22 cellular contexts compared by ENCODE assay signal in genomic region chr16:790086-790485, GRCh38. TPM values are rescaled to one million over a fixed set of nuclear protein-coding genes. Genes with fewer than 3 reads are reported as not detected.
DNase-seq lines count a peak whose midpoint lies in the region; ATAC-seq lines count a peak whose summit lies in the region.
"Had no signal": no experiment of that assay in that cellular context is flagged by ENCODE, and none has a peak within 500 bp of the region (broad histone marks: within the 10 kb centered on the region; RNA-seq: fewer than 3 reads in every experiment).

No MANE protein-coding gene starts in this region.

- H3K27ac Mint-ChIP-seq in activated naive CD4-positive, alpha-beta T cell treated with anti-CD3 and anti-CD28 coated beads for 36 hours: no peak overlapping the region
- H3K27ac Mint-ChIP-seq in activated naive CD4-positive, alpha-beta T cell treated with anti-CD3 and anti-CD28 coated beads, Interleukin-2, amount 50 U/mL, for 72 hours: peak overlapping the region in 1 of 2 donors; percentile 38
- peak overlapping the region; percentile 25 for H3K27ac Mint-ChIP-seq in central memory CD8-positive, alpha-beta T cell (ENCODE audit: low read depth)
- H3K27ac Mint-ChIP-seq in stimulated activated memory B cell treated with anti-CD40 and anti-IgM and Interleukin-4, amounts not matched to agents 10 μg/mL and 1 μg/mL and 100 μg/mL, for 72 hours: no peak overlapping the region

- H3K4me1 Mint-ChIP-seq in activated naive CD4-positive, alpha-beta T cell treated with anti-CD3 and anti-CD28 coated beads for 36 hours (ENCODE audit: low read depth): peaks cover 13% of the 10 kb centered on the region
- peaks cover 18% of the 10 kb centered on the region for H3K4me1 Mint-ChIP-seq in central memory CD8-positive, alpha-beta T cell
- H3K4me1 Mint-ChIP-seq in stimulated activated memory B cell treated with anti-CD40 and anti-IgM and Interleukin-4, amounts not matched to agents 10 μg/mL and 1 μg/mL and 100 μg/mL, for 72 hours: peaks cover 38% of the 10 kb centered on the region

- no peak for ATAC-seq in activated naive CD4-positive, alpha-beta T cell treated with anti-CD3 and anti-CD28 coated beads, Interleukin-2, amount 50 U/mL, for 72 hours
- ATAC-seq in central memory CD8-positive, alpha-beta T cell (replicated peaks; ENCODE audit: extremely low read depth, poor library complexity, severe bottlenecking): no peak
- ATAC-seq in stimulated activated memory B cell treated with anti-CD40 and anti-IgM and Interleukin-4, amounts not matched to agents 10 μg/mL and 1 μg/mL and 100 μg/mL, for 72 hours: no peak
- ATAC-seq in GM18498 (IDR thresholded peaks at IDR 0.05; ENCODE audit: unreplicated experiment) (no peak), HG03159 (IDR thresholded peaks at IDR 0.05; ENCODE audit: unreplicated experiment) (no peak)
- ATAC-seq: right lobe of liver had no signal

- no peaks in the 10 kb centered on the region for H3K27me3 Mint-ChIP-seq in activated naive CD4-positive, alpha-beta T cell treated with anti-CD3 and anti-CD28 coated beads for 36 hours (ENCODE audit: low read depth)
- no peaks in the 10 kb centered on the region for H3K27me3 Mint-ChIP-seq in central memory CD8-positive, alpha-beta T cell
- H3K27me3 Mint-ChIP-seq in stimulated activated memory B cell treated with anti-CD40 and anti-IgM and Interleukin-4, amounts not matched to agents 10 μg/mL and 1 μg/mL and 100 μg/mL, for 72 hours: no peaks in the 10 kb centered on the region

- H3K9me3 ChIP-seq in NT2/D1 (ENCODE audit: insufficient read depth, low read length): no peaks in the 10 kb centered on the region
- H3K9me3 ChIP-seq: left ventricle myocardium inferior, right lobe of liver, upper lobe of left lung had no signal

- peaks cover 82% of the 10 kb centered on the region for H3K36me3 ChIP-seq in NT2/D1 (ENCODE audit: insufficient read depth, insufficient read length, low read length)
- H3K36me3 ChIP-seq: right lobe of liver had no signal

- no peaks in the 10 kb centered on the region for H3K27me3 ChIP-seq in NT2/D1 (ENCODE audit: insufficient read depth, insufficient read length)
- H3K27me3 ChIP-seq: right lobe of liver, upper lobe of left lung had no signal

- H3K9me3 Mint-ChIP-seq in activated naive CD4-positive, alpha-beta T cell treated with anti-CD3 and anti-CD28 coated beads for 36 hours: no peaks in the 10 kb centered on the region
- H3K9me3 Mint-ChIP-seq in activated naive CD4-positive, alpha-beta T cell treated with anti-CD3 and anti-CD28 coated beads, Interleukin-2, amount 50 U/mL, for 72 hours: no peaks in the 10 kb centered on the region
- H3K9me3 Mint-ChIP-seq in central memory CD8-positive, alpha-beta T cell: no peaks in the 10 kb centered on the region
- no peaks in the 10 kb centered on the region for H3K9me3 Mint-ChIP-seq in stimulated activated memory B cell treated with anti-CD40 and anti-IgM and Interleukin-4, amounts not matched to agents 10 μg/mL and 1 μg/mL and 100 μg/mL, for 72 hours

- H3K36me3 Mint-ChIP-seq in activated naive CD4-positive, alpha-beta T cell treated with anti-CD3 and anti-CD28 coated beads for 36 hours (ENCODE audit: low read depth): peaks cover 14% of the 10 kb centered on the region
- peaks cover 11 to 13% of the 10 kb centered on the region in 2 donors for H3K36me3 Mint-ChIP-seq in activated naive CD4-positive, alpha-beta T cell treated with anti-CD3 and anti-CD28 coated beads, Interleukin-2, amount 50 U/mL, for 72 hours
- peaks cover 11% of the 10 kb centered on the region for H3K36me3 Mint-ChIP-seq in central memory CD8-positive, alpha-beta T cell (ENCODE audit: insufficient read depth)
- H3K36me3 Mint-ChIP-seq in stimulated activated memory B cell treated with anti-CD40 and anti-IgM and Interleukin-4, amounts not matched to agents 10 μg/mL and 1 μg/mL and 100 μg/mL, for 72 hours: peaks cover 23% of the 10 kb centered on the region

- no peak for DNase-seq in activated naive CD4-positive, alpha-beta T cell treated with anti-CD3 and anti-CD28 coated beads for 36 hours
- no peak for DNase-seq in activated naive CD4-positive, alpha-beta T cell treated with anti-CD3 and anti-CD28 coated beads, Interleukin-2, amount 50 U/mL, for 72 hours (ENCODE audit: low spot score in 2 of 2)
- DNase-seq in NT2/D1 (ENCODE audit: low read depth, low spot score) (no peak), nucleus accumbens (lab: John Stamatoyannopoulos, UW) (no peak)
- no peak for DNase-seq in central memory CD8-positive, alpha-beta T cell (ENCODE audit: low spot score in 2 of 2)
- DNase-seq: activated CD4-positive, alpha-beta T cell treated with anti-CD3 and anti-CD28 coated beads for 1 hour; activated gamma-delta T cell treated with Interleukin-2 at 50 U/mL for 16 hours; effector memory CD4-positive, alpha-beta T cell; foreskin fibroblast; left ventricle myocardium inferior; NCI-H774; right lobe of liver; RPMI8226; stimulated activated CD4-positive, alpha-beta T cell treated with anti-CD3 and anti-CD28 coated beads, Interleukin-4, amount 100 ng/mL, for 24 hours had no signal

- H3K4me3 Mint-ChIP-seq in activated naive CD4-positive, alpha-beta T cell treated with anti-CD3 and anti-CD28 coated beads for 36 hours: peak overlapping the region; percentile 66
- peak overlapping the region; percentile 61 for H3K4me3 Mint-ChIP-seq in central memory CD8-positive, alpha-beta T cell
- H3K4me3 Mint-ChIP-seq in stimulated activated memory B cell treated with anti-CD40 and anti-IgM and Interleukin-4, amounts not matched to agents 10 μg/mL and 1 μg/mL and 100 μg/mL, for 72 hours: peak overlapping the region; percentile 73

- no peak overlapping the region for H3K4me3 ChIP-seq in NT2/D1 (ENCODE audit: insufficient read length, low read depth)
- H3K4me3 ChIP-seq: left ventricle myocardium inferior, right lobe of liver, upper lobe of left lung had no signal

- peaks cover 18% of the 10 kb centered on the region for H3K4me1 ChIP-seq in NT2/D1 (ENCODE audit: insufficient read depth, insufficient read length)

- CTCF ChIA-PET in activated naive CD4-positive, alpha-beta T cell treated with anti-CD3 and anti-CD28 coated beads for 36 hours (lab: Charles Lee): interaction anchor here (1.0 kb wide), 1 partner anchor 77 kb away, joined by 4 read pairs; no protein-coding TSS in a partner anchor

- intact Hi-C loops in activated naive CD4-positive, alpha-beta T cell treated with anti-CD3 and anti-CD28 coated beads for 36 hours (cut with micrococcal nuclease): no loop called here

- H3K9ac ChIP-seq in NT2/D1 (ENCODE audit: insufficient read length, low read depth): peak overlapping the region; percentile 98

RNA-seq across cellular contexts. Expression of gene CHTF18, which starts 1.7 kb away (rescaled TPM):
- 100 to 1,000 TPM; 126 to 127 TPM for total RNA-seq in activated naive CD4-positive, alpha-beta T cell treated with anti-CD3 and anti-CD28 coated beads for 36 hours
- 100 to 1,000 TPM in 1 of 2 donors, 10 to 100 TPM in 1; 98.7 to 116 TPM for total RNA-seq in activated naive CD4-positive, alpha-beta T cell treated with anti-CD3 and anti-CD28 coated beads, Interleukin-2, amount 50 U/mL, for 72 hours

RNA-seq across cellular contexts. Expression of gene RPUSD1, which starts 1.9 kb away (rescaled TPM):
- total RNA-seq in activated naive CD4-positive, alpha-beta T cell treated with anti-CD3 and anti-CD28 coated beads for 36 hours: 1 to 10 TPM; 6.8 to 7.2 TPM
- total RNA-seq in activated naive CD4-positive, alpha-beta T cell treated with anti-CD3 and anti-CD28 coated beads, Interleukin-2, amount 50 U/mL, for 72 hours: 10 to 100 TPM; 11.2 to 27.1 TPM

RNA-seq across cellular contexts. Expression of gene GNG13, which starts 10.4 kb away (rescaled TPM):
- not detected for total RNA-seq in activated naive CD4-positive, alpha-beta T cell treated with anti-CD3 and anti-CD28 coated beads for 36 hours
- not detected for total RNA-seq in activated naive CD4-positive, alpha-beta T cell treated with anti-CD3 and anti-CD28 coated beads, Interleukin-2, amount 50 U/mL, for 72 hours
- total RNA-seq: bronchial epithelial cell, Daoy, H1, left ventricle myocardium inferior, myocyte, right lobe of liver, upper lobe of left lung had no signal

RNA-seq across cellular contexts. Expression of gene MSLN, which starts 29.6 kb away (rescaled TPM):
- not detected for total RNA-seq in activated naive CD4-positive, alpha-beta T cell treated with anti-CD3 and anti-CD28 coated beads for 36 hours
- not detected for total RNA-seq in activated naive CD4-positive, alpha-beta T cell treated with anti-CD3 and anti-CD28 coated beads, Interleukin-2, amount 50 U/mL, for 72 hours
- total RNA-seq: Daoy, myocyte had no signal

RNA-seq across cellular contexts. Expression of gene CIAO3, which starts 49.3 kb away (rescaled TPM):
- total RNA-seq in activated naive CD4-positive, alpha-beta T cell treated with anti-CD3 and anti-CD28 coated beads for 36 hours: 10 to 100 TPM; 32.7 to 34.3 TPM
- total RNA-seq in activated naive CD4-positive, alpha-beta T cell treated with anti-CD3 and anti-CD28 coated beads, Interleukin-2, amount 50 U/mL, for 72 hours: 100 to 1,000 TPM in 1 of 2 donors, 10 to 100 TPM in 1; 41.7 to 122 TPM
